Comparison of ENCODE assay signal across 21 cellular contexts in the genomic region with DNA sequence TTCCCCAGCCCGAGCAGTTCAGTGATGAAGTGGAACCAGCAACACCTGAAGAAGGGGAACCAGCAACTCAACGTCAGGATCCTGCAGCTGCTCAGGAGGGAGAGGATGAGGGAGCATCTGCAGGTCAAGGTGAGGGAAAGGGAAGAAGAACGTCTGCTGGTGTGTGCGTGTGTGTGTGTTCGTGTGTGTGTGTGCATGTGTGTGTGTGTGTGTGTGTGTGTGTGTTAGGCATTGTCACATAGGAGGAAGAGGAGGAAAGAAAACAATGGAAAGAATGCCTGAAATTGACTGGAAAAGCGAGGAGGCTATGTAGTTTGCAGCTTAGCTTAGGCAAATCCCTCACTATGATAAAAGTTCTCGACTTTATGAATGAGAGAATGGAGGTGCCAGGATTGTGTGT. TPM values are rescaled to one million over a fixed set of nuclear protein-coding genes. Genes with fewer than 3 reads are reported as not detected.
"Had no signal": no experiment of that assay in that cellular context is flagged by ENCODE, and none has a peak within 500 bp of the region (broad histone marks: within the 10 kb centered on the region; RNA-seq: fewer than 3 reads in every experiment).

No MANE protein-coding gene starts in this region.

RNA-seq across cellular contexts. Expression of a gene that starts 1.9 kb away (rescaled TPM):
- total RNA-seq: activated naive CD4-positive, alpha-beta T cell treated with anti-CD3 and anti-CD28 coated beads for 36 hours; activated naive CD4-positive, alpha-beta T cell treated with anti-CD3 and anti-CD28 coated beads, Interleukin-2, amount 50 U/mL, for 72 hours; activated naive CD8-positive, alpha-beta T cell treated with anti-CD3 and anti-CD28 coated beads for 36 hours; activated naive CD8-positive, alpha-beta T cell treated with anti-CD3 and anti-CD28 coated beads, Interleukin-2, amount 10 ng/mL, durations not matched to agents 7 days and 5 days; activated T-cell treated with anti-CD3 and anti-CD28 coated beads, Interleukin-2, amount 50 U/mL, for 4 hours; activated T-cell treated with anti-CD3 and anti-CD28 coated beads, Interleukin-2, amount 50 U/mL, for 72 hours; activated T-helper 1 cell treated with anti-CD3 and anti-CD28 coated beads, Interleukin-12 subunit alpha, Interleukin-12 subunit beta, Interleukin-2, Interleukin-4 antibody, amounts not matched to agents 30 ng/mL and 10 ng/mL and 1 ng/mL, durations not matched to agents 14 hours and 24 hours and 36 hours; activated T-helper 17 cell treated with anti-CD3 and anti-CD28 coated beads, Interleukin-2, amount 50 U/mL, for 72 hours; activated T-helper 2 cell treated with anti-CD3 and anti-CD28 coated beads, Interferon-gamma antibody, Interleukin-2, Interleukin-4, amounts not matched to agents 10 μg/mL and 5 μg/mL and 100 μg/mL, durations not matched to agents 14 hours and 24 hours and 36 hours; adrenal gland; aorta; ascending aorta; astrocyte; body of pancreas; breast epithelium; bronchial epithelial cell; cardiac muscle cell; cardiac septum; cerebellum; chondrocyte had no signal
- polyA plus RNA-seq: adipose tissue, adrenal gland, aorta, cardiac muscle cell had no signal

RNA-seq across cellular contexts. Expression of a gene that starts 7.6 kb away (rescaled TPM):
- total RNA-seq: activated naive CD4-positive, alpha-beta T cell treated with anti-CD3 and anti-CD28 coated beads for 36 hours; activated naive CD4-positive, alpha-beta T cell treated with anti-CD3 and anti-CD28 coated beads, Interleukin-2, amount 50 U/mL, for 72 hours; activated naive CD8-positive, alpha-beta T cell treated with anti-CD3 and anti-CD28 coated beads for 36 hours; activated naive CD8-positive, alpha-beta T cell treated with anti-CD3 and anti-CD28 coated beads, Interleukin-2, amount 10 ng/mL, durations not matched to agents 7 days and 5 days; activated T-cell treated with anti-CD3 and anti-CD28 coated beads, Interleukin-2, amount 50 U/mL, for 4 hours; activated T-cell treated with anti-CD3 and anti-CD28 coated beads, Interleukin-2, amount 50 U/mL, for 72 hours; activated T-helper 1 cell treated with anti-CD3 and anti-CD28 coated beads, Interleukin-12 subunit alpha, Interleukin-12 subunit beta, Interleukin-2, Interleukin-4 antibody, amounts not matched to agents 30 ng/mL and 10 ng/mL and 1 ng/mL, durations not matched to agents 14 hours and 24 hours and 36 hours; activated T-helper 17 cell treated with anti-CD3 and anti-CD28 coated beads, Interleukin-2, amount 50 U/mL, for 72 hours; activated T-helper 2 cell treated with anti-CD3 and anti-CD28 coated beads, Interferon-gamma antibody, Interleukin-2, Interleukin-4, amounts not matched to agents 10 μg/mL and 5 μg/mL and 100 μg/mL, durations not matched to agents 14 hours and 24 hours and 36 hours; adrenal gland; aorta; ascending aorta; astrocyte; body of pancreas; breast epithelium; bronchial epithelial cell; cardiac muscle cell; cardiac septum; cerebellum; chondrocyte had no signal
- polyA plus RNA-seq: adipose tissue, adrenal gland, aorta had no signal

RNA-seq across cellular contexts. Expression of a gene that starts 20.3 kb away (rescaled TPM):
- total RNA-seq: activated naive CD4-positive, alpha-beta T cell treated with anti-CD3 and anti-CD28 coated beads for 36 hours; activated naive CD4-positive, alpha-beta T cell treated with anti-CD3 and anti-CD28 coated beads, Interleukin-2, amount 50 U/mL, for 72 hours; activated naive CD8-positive, alpha-beta T cell treated with anti-CD3 and anti-CD28 coated beads for 36 hours; activated naive CD8-positive, alpha-beta T cell treated with anti-CD3 and anti-CD28 coated beads, Interleukin-2, amount 10 ng/mL, durations not matched to agents 7 days and 5 days; activated T-cell treated with anti-CD3 and anti-CD28 coated beads, Interleukin-2, amount 50 U/mL, for 4 hours; activated T-cell treated with anti-CD3 and anti-CD28 coated beads, Interleukin-2, amount 50 U/mL, for 72 hours; activated T-helper 1 cell treated with anti-CD3 and anti-CD28 coated beads, Interleukin-12 subunit alpha, Interleukin-12 subunit beta, Interleukin-2, Interleukin-4 antibody, amounts not matched to agents 30 ng/mL and 10 ng/mL and 1 ng/mL, durations not matched to agents 14 hours and 24 hours and 36 hours; activated T-helper 17 cell treated with anti-CD3 and anti-CD28 coated beads, Interleukin-2, amount 50 U/mL, for 72 hours; activated T-helper 2 cell treated with anti-CD3 and anti-CD28 coated beads, Interferon-gamma antibody, Interleukin-2, Interleukin-4, amounts not matched to agents 10 μg/mL and 5 μg/mL and 100 μg/mL, durations not matched to agents 14 hours and 24 hours and 36 hours; adrenal gland; aorta; ascending aorta; astrocyte; body of pancreas; breast epithelium; bronchial epithelial cell; cardiac muscle cell; cardiac septum; cerebellum; chondrocyte had no signal
- polyA plus RNA-seq: adipose tissue, adrenal gland, aorta, cardiac muscle cell had no signal

RNA-seq across cellular contexts. Expression of a gene that starts 59.2 kb away (rescaled TPM):
- total RNA-seq: ascending aorta, body of pancreas, bronchial epithelial cell, cerebellum had no signal
- polyA plus RNA-seq: aorta had no signal
